8 cellular contexts compared by ENCODE assay signal in genomic region chr16:11742536-11743307, GRCh38. TPM values are rescaled to one million over a fixed set of nuclear protein-coding genes. Genes with fewer than 3 reads are reported as not detected.
DNase-seq lines count a peak whose midpoint lies in the region; ATAC-seq and TF ChIP-seq lines count a peak whose summit lies in the region.

TXNDC11 (minus strand) TSS chr16:11742857; CDS start chr16:11742730, 127 bp downstream.

- peak within 1 kb of the TSS; percentile 81 for H3K4me3 ChIP-seq in left ventricle myocardium inferior
- peak within 1 kb of the TSS; percentile 78 to 94 for H3K4me3 ChIP-seq in prostate gland
- peak within 1 kb of the TSS; percentile 95 for H3K4me3 ChIP-seq in urinary bladder (ENCODE audit: low read depth, low read length)

- in situ Hi-C loops in GM13977 (cut with MboI; ENCODE audit: low pct_unique_long_range_greater_than_20kb, low sequenced_read_pairs, unreplicated experiment) = no loop called here

- H3K9me3 ChIP-seq in left ventricle myocardium inferior (replicated peaks) (no peaks in the 10 kb centered on the region), prostate gland (no peaks in the 10 kb centered on the region)

- H3K27me3 Mint-ChIP-seq in T-helper 1 cell treated with Interleukin-12 subunit alpha and Interleukin-12 subunit beta and Interleukin-4 antibody, amounts not matched to agents 30 μg/mL and 1 μg/mL, for 36 hours (ENCODE audit: low read depth) = no peaks in the 10 kb centered on the region

- no peaks in the 10 kb centered on the region for H3K36me3 ChIP-seq in left ventricle myocardium inferior
- no peaks in the 10 kb centered on the region for H3K36me3 ChIP-seq in prostate gland
- H3K36me3 ChIP-seq in urinary bladder (ENCODE audit: insufficient read depth) = peaks cover 1% of the 10 kb centered on the region

- under 1% methylated on average over 31 of the region's 96 CpGs for WGBS in prostate gland
- WGBS in urinary bladder = under 1% methylated on average over 96 of the region's 96 CpGs

- H3K4me1 Mint-ChIP-seq in T-helper 1 cell treated with Interleukin-12 subunit alpha and Interleukin-12 subunit beta and Interleukin-4 antibody, amounts not matched to agents 30 μg/mL and 1 μg/mL, for 36 hours (ENCODE audit: low read depth) = peaks cover 46% of the 10 kb centered on the region

- peak within 1 kb of the TSS; percentile 95 for H3K4me3 Mint-ChIP-seq in T-helper 1 cell treated with Interleukin-12 subunit alpha and Interleukin-12 subunit beta and Interleukin-4 antibody, amounts not matched to agents 30 μg/mL and 1 μg/mL, for 36 hours

- no peaks in the 10 kb centered on the region for H3K9me3 Mint-ChIP-seq in T-helper 1 cell treated with Interleukin-12 subunit alpha and Interleukin-12 subunit beta and Interleukin-4 antibody, amounts not matched to agents 30 μg/mL and 1 μg/mL, for 36 hours

- TF ChIP-seq CTCF in GM13977 (IDR thresholded peaks at IDR 0.05; ENCODE audit: extremely low read depth, insufficient read depth, missing control alignments) (no peak), left ventricle myocardium inferior (IDR thresholded peaks at IDR 0.05; ENCODE audit: borderline replicate concordance) (no peak), prostate gland (IDR thresholded peaks at IDR 0.05) (peak in 1 of 4 experiments; percentile 5)

- peak within 1 kb of the TSS; percentile 94 for H3K27ac Mint-ChIP-seq in T-helper 1 cell treated with Interleukin-12 subunit alpha and Interleukin-12 subunit beta and Interleukin-4 antibody, amounts not matched to agents 30 μg/mL and 1 μg/mL, for 36 hours

- H3K27me3 ChIP-seq in left ventricle myocardium inferior (ENCODE audit: low read depth) = no peaks in the 10 kb centered on the region
- H3K27me3 ChIP-seq in prostate gland (replicated peaks; ENCODE audit: insufficient read depth) = no peaks in the 10 kb centered on the region

- H3K4me1 ChIP-seq in left ventricle myocardium inferior (peaks cover 56% of the 10 kb centered on the region), prostate gland (replicated peaks) (peaks cover 6% of the 10 kb centered on the region), urinary bladder (ENCODE audit: insufficient read depth) (peaks cover 3% of the 10 kb centered on the region)

- peak; percentile 96 for TF ChIP-seq POLR2A in prostate gland (IDR thresholded peaks at IDR 0.05)

- peak; percentile 97 for DNase-seq in GM13977 (ENCODE audit: low spot score)
- peak; percentile 78 for DNase-seq in NCI-H1694 (lab: John Stamatoyannopoulos, UW)
- peak; percentile 85 to 100 (median 98) for DNase-seq in amygdala (lab: John Stamatoyannopoulos, UW)
- peak; percentile 99 for DNase-seq in left ventricle myocardium inferior
- peak; percentile 99 for DNase-seq in prostate gland (ENCODE audit: low spot score)

- intact Hi-C loops in left ventricle myocardium inferior (cut with micrococcal nuclease) = no loop called here
- intact Hi-C loops in prostate gland (cut with DNase I) = loop anchor here (5.0 kb wide), 2 partner anchors 40 to 55 kb away; partner anchors contain the start of gene ZC3H7A

- ATAC-seq in HG02884 (IDR thresholded peaks at IDR 0.05; ENCODE audit: unreplicated experiment) = peak; percentile 87

- H3K36me3 Mint-ChIP-seq in T-helper 1 cell treated with Interleukin-12 subunit alpha and Interleukin-12 subunit beta and Interleukin-4 antibody, amounts not matched to agents 30 μg/mL and 1 μg/mL, for 36 hours (ENCODE audit: low read depth) = peaks cover 28% of the 10 kb centered on the region

- H3K27ac ChIP-seq in left ventricle myocardium inferior (replicated peaks) (peak within 1 kb of the TSS; percentile 98), prostate gland (peak within 1 kb of the TSS; percentile 95), urinary bladder (ENCODE audit: low read depth) (peak within 1 kb of the TSS; percentile 95)

RNA-seq across cellular contexts. Expression of gene TXNDC11, which starts in this region (rescaled TPM):
- total RNA-seq in left ventricle myocardium inferior (23.9 TPM), prostate gland (10 to 100 TPM; 75.0 to 96.9 TPM), urinary bladder (22.7 TPM)
- 39.1 TPM for polyA plus RNA-seq in urinary bladder

Comparison
In these comparisons a context has a peak if more than half of its experiments do, and no peak if none do; other contexts are left out.
1. Peak in every context shown above with its lines: DNase-seq, ATAC-seq, H3K4me3 ChIP-seq and H3K27ac ChIP-seq.